Comparison of ENCODE assay signal across 8 cellular contexts in genomic region chr5:168472329-168472728, GRCh38. TPM values are rescaled to one million over a fixed set of nuclear protein-coding genes. Genes with fewer than 3 reads are reported as not detected.
DNase-seq lines count a peak whose midpoint lies in the region; ATAC-seq and TF ChIP-seq lines count a peak whose summit lies in the region.
"Had no signal": no experiment of that assay in that cellular context is flagged by ENCODE, and none has a peak within 500 bp of the region (broad histone marks: within the 10 kb centered on the region; RNA-seq: fewer than 3 reads in every experiment).

No MANE protein-coding gene starts in this region.

- 25% methylated on average over 5 of the region's 5 CpGs for WGBS in SK-N-SH (ENCODE audit: low lambda C conversion rate)

- TF ChIP-seq EP300 in SK-N-SH (IDR thresholded peaks at IDR 0.05; ENCODE audit: borderline replicate concordance in 1 of 2, low read depth in 1 of 2, low read length in 1 of 2): peak in 1 of 2 experiments; percentile 28; a peak in 1 of 4 replicates

- H3K9ac ChIP-seq in SK-N-SH: peak overlapping the region; percentile 1; the same call in 1 of the 2 replicates

- no peaks in the 10 kb centered on the region for H3K27me3 ChIP-seq in SK-N-SH (ENCODE audit: insufficient read depth)

- no peak for ATAC-seq in GM18520 (IDR thresholded peaks at IDR 0.05; ENCODE audit: unreplicated experiment)
- ATAC-seq: activated CD8-positive, alpha-beta memory T cell treated with anti-CD3 and anti-CD28 coated beads, Interleukin-2, amount 10 ng/mL, durations not matched to agents 7 days and 5 days had no signal

- peak overlapping the region; percentile 72 to 74 for H3K27ac ChIP-seq in SK-N-SH (ENCODE audit: low read depth in 2 of 2, low read length in 1 of 2)

- no peaks in the 10 kb centered on the region for H3K9me2 ChIP-seq in SK-N-SH

- DNase-seq in H4 (ENCODE audit: low spot score): peak; percentile 95
- no peak for DNase-seq in SK-N-SH
- DNase-seq in fibroblast of peridontal ligament (ENCODE audit: extremely low read depth): peak; percentile 96
- peak; percentile 90 for DNase-seq in stromal cell of bone marrow (ENCODE audit: low read depth)
- no peak for DNase-seq in stimulated activated CD4-positive, alpha-beta T cell treated with anti-CD3 and anti-CD28 coated beads, Interleukin-15, amount 100 ng/mL, for 24 hours
- no peak for DNase-seq in SKM-1 (lab: John Stamatoyannopoulos, UW; ENCODE audit: unreplicated experiment)
- DNase-seq: activated CD8-positive, alpha-beta memory T cell treated with anti-CD3 and anti-CD28 coated beads, Interleukin-2, amount 10 ng/mL, durations not matched to agents 7 days and 5 days had no signal

- peak overlapping the region; percentile 43 for H3K4me2 ChIP-seq in SK-N-SH

- peaks cover 9 to 17% of the 10 kb centered on the region in 2 experiments for H3K4me1 ChIP-seq in SK-N-SH (ENCODE audit: control insufficient read depth in 1 of 2, insufficient read depth in 2 of 2, low read depth in 1 of 2, low read length in 1 of 2)

- H3F3A ChIP-seq in SK-N-SH (replicated peaks; ENCODE audit: insufficient read depth): peaks cover 8% of the 10 kb centered on the region

- H2AFZ ChIP-seq in SK-N-SH (ENCODE audit: low read depth): peak overlapping the region; percentile 47; the same call in 1 of the 2 replicates

- TF ChIP-seq RAD21 in SK-N-SH (IDR thresholded peaks at IDR 0.05; ENCODE audit: low read length): peak; percentile 28; the same call in 1 of the 2 replicates

- no peaks in the 10 kb centered on the region for H4K20me1 ChIP-seq in SK-N-SH (ENCODE audit: insufficient read depth)

- H3K9me3 ChIP-seq in SK-N-SH: no peaks in the 10 kb centered on the region

- peaks cover 0 to 5% of the 10 kb centered on the region in 2 experiments for H3K36me3 ChIP-seq in SK-N-SH (replicated peaks in 1 of 2; ENCODE audit: control insufficient read depth in 1 of 2, insufficient read depth in 2 of 2, low read length in 1 of 2)

- H3K79me2 ChIP-seq in SK-N-SH (ENCODE audit: insufficient read depth): no peaks in the 10 kb centered on the region

- CTCF ChIA-PET in SK-N-SH (lab: Yijun Ruan, JAX): interaction anchor here (1.1 kb wide), 1 partner anchor 202 kb away, joined by 3 read pairs; no protein-coding TSS in a partner anchor

- POLR2A ChIA-PET in SK-N-SH (lab: Yijun Ruan, JAX): no interaction called here

- peak; percentile 59 for TF ChIP-seq CTCF in SK-N-SH (IDR thresholded peaks at IDR 0.05)

- no peak overlapping the region for H3K4me3 ChIP-seq in SK-N-SH (ENCODE audit: low read depth in 2 of 2, low read length in 1 of 2)

TF ChIP-seq in SK-N-SH, 30 proteins besides CTCF, POLR2A, EP300 and RAD21:
- no peak for TF ChIP-seq SMC3 (IDR thresholded peaks at IDR 0.05; ENCODE audit: low read depth, low read length)
- no peak for TF ChIP-seq ELF1 (IDR thresholded peaks at IDR 0.05)
- no peak for TF ChIP-seq FOXM1 (IDR thresholded peaks at IDR 0.05; ENCODE audit: low read depth)
- TF ChIP-seq, protein P1, sequence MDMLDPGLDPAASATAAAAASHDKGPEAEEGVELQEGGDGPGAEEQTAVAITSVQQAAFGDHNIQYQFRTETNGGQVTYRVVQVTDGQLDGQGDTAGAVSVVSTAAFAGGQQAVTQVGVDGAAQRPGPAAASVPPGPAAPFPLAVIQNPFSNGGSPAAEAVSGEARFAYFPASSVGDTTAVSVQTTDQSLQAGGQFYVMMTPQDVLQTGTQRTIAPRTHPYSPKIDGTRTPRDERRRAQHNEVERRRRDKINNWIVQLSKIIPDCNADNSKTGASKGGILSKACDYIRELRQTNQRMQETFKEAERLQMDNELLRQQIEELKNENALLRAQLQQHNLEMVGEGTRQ (IDR thresholded peaks at IDR 0.05; ENCODE audit: borderline replicate concordance, low read depth, low read length): no peak
- TF ChIP-seq, protein P2, sequence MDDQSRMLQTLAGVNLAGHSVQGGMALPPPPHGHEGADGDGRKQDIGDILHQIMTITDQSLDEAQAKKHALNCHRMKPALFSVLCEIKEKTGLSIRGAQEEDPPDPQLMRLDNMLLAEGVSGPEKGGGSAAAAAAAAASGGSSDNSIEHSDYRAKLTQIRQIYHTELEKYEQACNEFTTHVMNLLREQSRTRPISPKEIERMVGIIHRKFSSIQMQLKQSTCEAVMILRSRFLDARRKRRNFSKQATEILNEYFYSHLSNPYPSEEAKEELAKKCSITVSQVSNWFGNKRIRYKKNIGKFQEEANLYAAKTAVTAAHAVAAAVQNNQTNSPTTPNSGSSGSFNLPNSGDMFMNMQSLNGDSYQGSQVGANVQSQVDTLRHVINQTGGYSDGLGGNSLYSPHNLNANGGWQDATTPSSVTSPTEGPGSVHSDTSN (IDR thresholded peaks at IDR 0.05): peak; percentile 12; the same call in 1 of the 2 replicates
- no peak for TF ChIP-seq RCOR1 (IDR thresholded peaks at IDR 0.05; ENCODE audit: low read length)
- TF ChIP-seq SIN3A (IDR thresholded peaks at IDR 0.05; ENCODE audit: borderline replicate concordance, low read depth, low read length): 0 out of 2 replicates have a peak, but pooled peaks have one; percentile 36
- TF ChIP-seq FOXJ3 (CRISPR knock-in tag; IDR thresholded peaks at IDR 0.05): no peak
- peak; percentile 76 for TF ChIP-seq TEAD4 (IDR thresholded peaks at IDR 0.05; ENCODE audit: borderline replicate concordance, insufficient read depth)
- TF ChIP-seq MXI1 (IDR thresholded peaks at IDR 0.05; ENCODE audit: low read depth, low read length): no peak
- TF ChIP-seq POLR2AphosphoS5 (IDR thresholded peaks at IDR 0.05; ENCODE audit: low read depth, low read length): 0 out of 2 replicates have a peak, but pooled peaks have one; percentile 33
- TF ChIP-seq NRF1 (IDR thresholded peaks at IDR 0.05; ENCODE audit: low read depth, low read length): no peak
- TF ChIP-seq, protein P3, sequence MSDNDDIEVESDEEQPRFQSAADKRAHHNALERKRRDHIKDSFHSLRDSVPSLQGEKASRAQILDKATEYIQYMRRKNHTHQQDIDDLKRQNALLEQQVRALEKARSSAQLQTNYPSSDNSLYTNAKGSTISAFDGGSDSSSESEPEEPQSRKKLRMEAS (IDR thresholded peaks at IDR 0.05; ENCODE audit: low read depth): peak; percentile 38
- 0 out of 2 replicates have a peak, but pooled peaks have one; percentile 35 for TF ChIP-seq JUND (IDR thresholded peaks at IDR 0.05)
- no peak for TF ChIP-seq RFX5 (IDR thresholded peaks at IDR 0.05; ENCODE audit: low read length)
- TF ChIP-seq, protein P4, sequence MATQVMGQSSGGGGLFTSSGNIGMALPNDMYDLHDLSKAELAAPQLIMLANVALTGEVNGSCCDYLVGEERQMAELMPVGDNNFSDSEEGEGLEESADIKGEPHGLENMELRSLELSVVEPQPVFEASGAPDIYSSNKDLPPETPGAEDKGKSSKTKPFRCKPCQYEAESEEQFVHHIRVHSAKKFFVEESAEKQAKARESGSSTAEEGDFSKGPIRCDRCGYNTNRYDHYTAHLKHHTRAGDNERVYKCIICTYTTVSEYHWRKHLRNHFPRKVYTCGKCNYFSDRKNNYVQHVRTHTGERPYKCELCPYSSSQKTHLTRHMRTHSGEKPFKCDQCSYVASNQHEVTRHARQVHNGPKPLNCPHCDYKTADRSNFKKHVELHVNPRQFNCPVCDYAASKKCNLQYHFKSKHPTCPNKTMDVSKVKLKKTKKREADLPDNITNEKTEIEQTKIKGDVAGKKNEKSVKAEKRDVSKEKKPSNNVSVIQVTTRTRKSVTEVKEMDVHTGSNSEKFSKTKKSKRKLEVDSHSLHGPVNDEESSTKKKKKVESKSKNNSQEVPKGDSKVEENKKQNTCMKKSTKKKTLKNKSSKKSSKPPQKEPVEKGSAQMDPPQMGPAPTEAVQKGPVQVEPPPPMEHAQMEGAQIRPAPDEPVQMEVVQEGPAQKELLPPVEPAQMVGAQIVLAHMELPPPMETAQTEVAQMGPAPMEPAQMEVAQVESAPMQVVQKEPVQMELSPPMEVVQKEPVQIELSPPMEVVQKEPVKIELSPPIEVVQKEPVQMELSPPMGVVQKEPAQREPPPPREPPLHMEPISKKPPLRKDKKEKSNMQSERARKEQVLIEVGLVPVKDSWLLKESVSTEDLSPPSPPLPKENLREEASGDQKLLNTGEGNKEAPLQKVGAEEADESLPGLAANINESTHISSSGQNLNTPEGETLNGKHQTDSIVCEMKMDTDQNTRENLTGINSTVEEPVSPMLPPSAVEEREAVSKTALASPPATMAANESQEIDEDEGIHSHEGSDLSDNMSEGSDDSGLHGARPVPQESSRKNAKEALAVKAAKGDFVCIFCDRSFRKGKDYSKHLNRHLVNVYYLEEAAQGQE (IDR thresholded peaks at IDR 0.05; ENCODE audit: low read depth, low read length): no peak
- TF ChIP-seq RXRA (IDR thresholded peaks at IDR 0.05; ENCODE audit: borderline replicate concordance, low read depth): no peak
- peak; percentile 18; the same call in 1 of the 2 replicates for TF ChIP-seq GABPA (IDR thresholded peaks at IDR 0.05; ENCODE audit: low read depth)
- TF ChIP-seq NFIC (IDR thresholded peaks at IDR 0.05; ENCODE audit: borderline replicate concordance): peak; percentile 7; the same call in 1 of the 2 replicates
- TF ChIP-seq TCF12 (IDR thresholded peaks at IDR 0.05): peak; percentile 78
- TF ChIP-seq MEF2A (IDR thresholded peaks at IDR 0.05; ENCODE audit: borderline replicate concordance, low read depth): no peak
- TF ChIP-seq CHD2 (IDR thresholded peaks at IDR 0.05; ENCODE audit: low read length, partially characterized antibody): no peak
TF ChIP-seq in SK-N-SH: peak in this region for 9.

RNA-seq across cellular contexts. Expression of gene RARS1, which starts 13.9 kb away (rescaled TPM):
- total RNA-seq in H4 (2014; rRNA removed; shearing (Covaris generic)): 204 and 227 TPM in 2 replicates
- 53.5 and 66.2 TPM in 2 replicates for polyA plus RNA-seq in SK-N-SH (2012; rRNA removed)
- polyA plus RNA-seq in SK-N-SH (2012; cell fraction: cytosol; rRNA removed): 63.7 and 98.5 TPM in 2 replicates
- polyA plus RNA-seq in SK-N-SH (2012; cell fraction: nucleus; rRNA removed): 70.4 and 141 TPM in 2 replicates

RNA-seq across cellular contexts. Expression of gene FBLL1, which starts 56.8 kb away (rescaled TPM):
- 0.55 TPM in 1 of 2 replicates, not detected in the other for total RNA-seq in H4 (2014; rRNA removed; shearing (Covaris generic))
- polyA plus RNA-seq in SK-N-SH (2012; rRNA removed): 4.4 and 4.5 TPM in 2 replicates
- 2.3 and 3.7 TPM in 2 replicates for polyA plus RNA-seq in SK-N-SH (2012; cell fraction: cytosol; rRNA removed)
- polyA plus RNA-seq in SK-N-SH (2012; cell fraction: nucleus; rRNA removed): 4.9 and 6.0 TPM in 2 replicates
- total RNA-seq: activated CD8-positive, alpha-beta memory T cell treated with anti-CD3 and anti-CD28 coated beads, Interleukin-2, amount 10 ng/mL, durations not matched to agents 7 days and 5 days had no signal

Comparison
In these comparisons a context has a peak if more than half of its experiments do, and no peak if none do; other contexts are left out.
1. DNase-seq: peak in H4 (single experiment), fibroblast of peridontal ligament (single experiment) and stromal cell of bone marrow (single experiment); none in SK-N-SH (single experiment), stimulated activated CD4-positive, alpha-beta T cell treated with anti-CD3 and anti-CD28 coated beads, Interleukin-15, amount 100 ng/mL, for 24 hours (single experiment) and SKM-1 (single experiment).